25 cellular contexts compared by ENCODE assay signal in the genomic region with DNA sequence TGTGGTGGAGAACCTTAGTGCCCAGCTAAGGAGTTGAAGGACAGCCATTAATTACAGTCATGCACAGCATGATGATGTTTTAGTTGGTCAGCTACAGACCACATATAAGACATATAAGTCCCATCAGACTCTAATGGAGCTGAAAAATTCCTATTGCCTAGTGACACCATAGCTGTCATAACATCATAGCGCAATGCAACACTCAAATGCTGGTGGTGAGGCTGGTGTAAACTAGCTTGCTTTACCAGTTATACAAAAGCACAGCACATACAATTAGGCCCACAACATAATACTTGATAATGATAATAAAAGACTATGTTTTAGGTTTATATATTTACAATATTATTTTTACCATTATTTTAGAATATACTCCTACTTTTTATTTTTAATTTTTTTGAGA.
"Had no signal": no experiment of that assay in that cellular context is flagged by ENCODE, and none has a peak within 500 bp of the region (broad histone marks: within the 10 kb centered on the region; RNA-seq: fewer than 3 reads in every experiment).

No MANE protein-coding gene starts in this region.

- ATAC-seq: activated naive CD8-positive, alpha-beta T cell treated with anti-CD3 and anti-CD28 coated beads, Interleukin-2, amount 50 U/mL, for 24 hours; activated T-cell treated with anti-CD3 and anti-CD28 coated beads, Interleukin-2, amount 50 U/mL, for 4 hours; activated T-helper 17 cell treated with anti-CD3 and anti-CD28 coated beads, Interleukin-2, amount 50 U/mL, for 72 hours; mucosa of descending colon; natural killer cell treated with Interleukin-12 subunit alpha and Interleukin-12 subunit beta and Interleukin-15 and Interleukin-18, amount 100 ng/mL, for 72 hours; stimulated activated naive B cell treated with anti-CD40 and anti-IgM and Interleukin-4, amounts not matched to agents 10 μg/mL and 1 μg/mL and 100 μg/mL, for 72 hours had no signal

- H3K36me3 ChIP-seq: suprapubic skin had no signal

- H3K9me3 ChIP-seq: mucosa of descending colon, stomach, suprapubic skin, tibial artery had no signal

- DNase-seq: activated CD4-positive, alpha-beta memory T cell treated with anti-CD3 and anti-CD28 coated beads, Interleukin-2, amount 10 ng/mL, durations not matched to agents 7 days and 5 days; activated CD4-positive, alpha-beta T cell treated with anti-CD3 and anti-CD28 coated beads for 1 hour; activated CD4-positive, alpha-beta T cell treated with anti-CD3 and anti-CD28 coated beads, Interleukin-2, amount 10 ng/mL, durations not matched to agents 7 days and 5 days; activated gamma-delta T cell treated with Interleukin-2 at 50 U/mL for 16 hours; activated naive CD4-positive, alpha-beta T cell treated with anti-CD3 and anti-CD28 coated beads, Interleukin-2, amount 50 U/mL, for 16 hours; activated naive CD8-positive, alpha-beta T cell treated with anti-CD3 and anti-CD28 coated beads, Interleukin-2, amount 50 U/mL, for 24 hours; activated T-cell treated with anti-CD3 and anti-CD28 coated beads, Interleukin-2, amount 50 U/mL, for 4 hours; amygdala; effector CD4-positive, alpha-beta T cell; hypothalamus; immature natural killer cell; kidney; posterior cingulate gyrus; stimulated activated CD4-positive, alpha-beta T cell treated with anti-CD3 and anti-CD28 coated beads, Interleukin-15, amount 100 ng/mL, for 24 hours; stimulated activated CD4-positive, alpha-beta T cell treated with anti-CD3 and anti-CD28 coated beads, Interleukin-2, amount 100 ng/mL, for 24 hours; stimulated activated naive B cell treated with anti-CD40 and anti-IgM and Interleukin-4, amounts not matched to agents 10 μg/mL and 1 μg/mL and 100 μg/mL, for 72 hours; stomach; T-helper 2 cell; tibial artery had no signal

- H3K4me3 ChIP-seq: lung, mucosa of descending colon, stomach, suprapubic skin, tibial artery had no signal

- H3K27ac ChIP-seq: epithelial cell of prostate, suprapubic skin, tibial artery had no signal

- H3K27me3 ChIP-seq: suprapubic skin, tibial artery had no signal
